In the genomic region with DNA sequence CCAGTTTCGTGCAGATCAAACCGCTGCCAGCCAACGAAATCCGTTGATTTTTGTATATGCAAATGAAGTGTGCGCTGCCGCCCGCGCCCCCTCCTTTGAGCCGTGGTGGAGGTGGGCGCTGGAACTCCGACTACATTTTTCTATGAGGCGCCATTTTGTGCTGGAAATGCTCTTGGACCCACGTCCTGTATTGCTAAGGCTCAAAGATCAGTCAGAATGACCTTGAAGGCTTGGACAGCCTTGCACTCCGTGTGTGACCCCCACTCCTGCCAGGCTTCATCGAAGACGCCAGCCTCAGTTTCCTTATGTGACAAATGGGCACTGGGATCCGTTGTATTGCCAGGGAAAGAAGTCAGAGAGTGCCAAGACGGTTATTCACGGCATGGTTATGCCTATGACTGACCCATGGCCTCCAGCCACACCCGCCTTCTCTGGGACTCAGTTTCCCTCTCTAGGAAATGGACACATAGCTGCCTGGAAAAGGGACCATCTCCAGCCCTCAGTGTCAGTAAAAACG, we compare ENCODE assay signal across 8 cellular contexts. TPM values are rescaled to one million over a fixed set of nuclear protein-coding genes. Genes with fewer than 3 reads are reported as not detected.
A peak's percentile ranks its signal among the peaks of the same experiment; 100 is the strongest.
DNase-seq lines count a peak whose midpoint lies in the region; TF ChIP-seq lines count a peak whose summit lies in the region.

No MANE protein-coding gene starts in this region.

- H3K27me3 Mint-ChIP-seq in activated T-cell treated with anti-CD3 and anti-CD28 coated beads, Interleukin-2, amount 50 U/mL, for 24 hours, result no peaks in the 10 kb centered on the region

- no peak for TF ChIP-seq RAD21 in liver (IDR thresholded peaks at IDR 0.05)

- H3K9ac ChIP-seq in adipocyte (ENCODE audit: low read length), result peak overlapping the region; percentile 85
- H3K9ac ChIP-seq in liver (ENCODE audit: low read depth in 1 of 2, low read length in 2 of 2), result peak overlapping the region in 1 of 2 donors; percentile 47

- peak overlapping the region; percentile 99 for H3K27ac Mint-ChIP-seq in activated T-cell treated with anti-CD3 and anti-CD28 coated beads, Interleukin-2, amount 50 U/mL, for 24 hours

- H3K4me1 Mint-ChIP-seq in activated T-cell treated with anti-CD3 and anti-CD28 coated beads, Interleukin-2, amount 50 U/mL, for 24 hours (ENCODE audit: low read depth), result peaks cover 33% of the 10 kb centered on the region

- H3K4me3 ChIP-seq in adipocyte (ENCODE audit: low read length) (peak overlapping the region; percentile 87), liver (ENCODE audit: low read depth in 1 of 3, low read length in 3 of 3) (peak overlapping the region; percentile 2 to 49 (median 24)), tibial artery (peak overlapping the region; percentile 72 to 92)

- H3K9me3 Mint-ChIP-seq in activated T-cell treated with anti-CD3 and anti-CD28 coated beads, Interleukin-2, amount 50 U/mL, for 24 hours, result peaks cover 10% of the 10 kb centered on the region

- H3K27me3 ChIP-seq in adipocyte (replicated peaks; ENCODE audit: control insufficient read depth, insufficient read depth, low read length) (no peaks in the 10 kb centered on the region), liver (ENCODE audit: control insufficient read depth in 4 of 4, insufficient read depth in 4 of 4, low read length in 3 of 4) (no peaks in the 10 kb centered on the region), tibial artery (no peaks in the 10 kb centered on the region)

- H3K4me3 Mint-ChIP-seq in activated T-cell treated with anti-CD3 and anti-CD28 coated beads, Interleukin-2, amount 50 U/mL, for 24 hours, result peak overlapping the region; percentile 92

- H3K36me3 Mint-ChIP-seq in activated T-cell treated with anti-CD3 and anti-CD28 coated beads, Interleukin-2, amount 50 U/mL, for 24 hours (ENCODE audit: low read depth), result peaks cover 46% of the 10 kb centered on the region

- no peaks in the 10 kb centered on the region for H3K9me3 ChIP-seq in adipocyte (ENCODE audit: control insufficient read depth, low read length)
- H3K9me3 ChIP-seq in liver (ENCODE audit: control insufficient read depth in 4 of 4, low read length in 3 of 4), result no peaks in the 10 kb centered on the region
- H3K9me3 ChIP-seq in tibial artery, result no peaks in the 10 kb centered on the region

- DNase-seq in activated T-cell treated with anti-CD3 and anti-CD28 coated beads, Interleukin-2, amount 50 U/mL, for 24 hours, result no peak
- DNase-seq in activated T-cell treated with anti-CD3 and anti-CD28 coated beads for 4 hours (no peak), adipocyte (ENCODE audit: low read depth) (no peak), tibial artery (no peak), GM13977 (ENCODE audit: low spot score) (no peak), NCI-H1930 (lab: John Stamatoyannopoulos, UW) (no peak), SKM-1 (lab: John Stamatoyannopoulos, UW; ENCODE audit: unreplicated experiment) (no peak)

- H3K36me3 ChIP-seq in adipocyte (ENCODE audit: control insufficient read depth, insufficient read depth, low read length, severe bottlenecking) (peaks cover 21% of the 10 kb centered on the region), liver (ENCODE audit: control insufficient read depth in 4 of 4, insufficient read depth in 3 of 4, low read depth in 1 of 4, low read length in 3 of 4) (peaks cover 0 to 4% (median 2%) of the 10 kb centered on the region in 4 donors), tibial artery (peaks cover 9 to 27% (median 23%) of the 10 kb centered on the region in 3 donors)

- no peak for TF ChIP-seq CTCF in liver (IDR thresholded peaks at IDR 0.05; ENCODE audit: low read depth, low read length, missing input control)
- no peak for TF ChIP-seq CTCF in tibial artery (IDR thresholded peaks at IDR 0.05)
- no peak for TF ChIP-seq CTCF in GM13977 (IDR thresholded peaks at IDR 0.05; ENCODE audit: extremely low read depth, insufficient read depth, missing control alignments)

- intact Hi-C loops in tibial artery (cut with DNase I; ENCODE audit: low total_unique reads), result loop anchor here (10.0 kb wide), 1 partner anchor 226 kb away; no protein-coding TSS in a partner anchor

- in situ Hi-C loops in GM13977 (cut with MboI; ENCODE audit: low pct_unique_long_range_greater_than_20kb, low sequenced_read_pairs, unreplicated experiment), result no loop called here

- H3K4me1 ChIP-seq in adipocyte (ENCODE audit: control insufficient read depth, insufficient read depth, low read length) (peaks cover 17% of the 10 kb centered on the region), liver (ENCODE audit: control insufficient read depth in 4 of 4, insufficient read depth in 4 of 4, low read length in 3 of 4) (peaks cover 0 to 4% (median 2%) of the 10 kb centered on the region in 4 donors), tibial artery (peaks cover 8 to 24% (median 16%) of the 10 kb centered on the region in 4 donors)

- H3K27ac ChIP-seq in liver (ENCODE audit: low read depth in 1 of 2, low read length in 2 of 2), result peak overlapping the region; percentile 62 to 96
- peak overlapping the region; percentile 97 for H3K27ac ChIP-seq in tibial artery

- WGBS in liver, result 26% methylated on average over 21 of the region's 21 CpGs

TF ChIP-seq in liver, 16 proteins besides CTCF, POLR2A, EP300 and RAD21:
- peak in 1 of 2 donors; percentile 42 for TF ChIP-seq EGR1 (IDR thresholded peaks at IDR 0.05; ENCODE audit: low read depth in 2 of 2)
- no peak for TF ChIP-seq SP1 (IDR thresholded peaks at IDR 0.05)
- no peak for TF ChIP-seq TAF1 (conservative IDR thresholded peaks at IDR 0.05)
- TF ChIP-seq, protein P1, sequence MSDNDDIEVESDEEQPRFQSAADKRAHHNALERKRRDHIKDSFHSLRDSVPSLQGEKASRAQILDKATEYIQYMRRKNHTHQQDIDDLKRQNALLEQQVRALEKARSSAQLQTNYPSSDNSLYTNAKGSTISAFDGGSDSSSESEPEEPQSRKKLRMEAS (IDR thresholded peaks at IDR 0.05), result no peak
- TF ChIP-seq, protein P2, sequence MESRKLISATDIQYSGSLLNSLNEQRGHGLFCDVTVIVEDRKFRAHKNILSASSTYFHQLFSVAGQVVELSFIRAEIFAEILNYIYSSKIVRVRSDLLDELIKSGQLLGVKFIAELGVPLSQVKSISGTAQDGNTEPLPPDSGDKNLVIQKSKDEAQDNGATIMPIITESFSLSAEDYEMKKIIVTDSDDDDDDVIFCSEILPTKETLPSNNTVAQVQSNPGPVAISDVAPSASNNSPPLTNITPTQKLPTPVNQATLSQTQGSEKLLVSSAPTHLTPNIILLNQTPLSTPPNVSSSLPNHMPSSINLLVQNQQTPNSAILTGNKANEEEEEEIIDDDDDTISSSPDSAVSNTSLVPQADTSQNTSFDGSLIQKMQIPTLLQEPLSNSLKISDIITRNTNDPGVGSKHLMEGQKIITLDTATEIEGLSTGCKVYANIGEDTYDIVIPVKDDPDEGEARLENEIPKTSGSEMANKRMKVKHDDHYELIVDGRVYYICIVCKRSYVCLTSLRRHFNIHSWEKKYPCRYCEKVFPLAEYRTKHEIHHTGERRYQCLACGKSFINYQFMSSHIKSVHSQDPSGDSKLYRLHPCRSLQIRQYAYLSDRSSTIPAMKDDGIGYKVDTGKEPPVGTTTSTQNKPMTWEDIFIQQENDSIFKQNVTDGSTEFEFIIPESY (IDR thresholded peaks at IDR 0.05), result no peak
- peak; percentile 97 for TF ChIP-seq YY1 (IDR thresholded peaks at IDR 0.05)
- peak; percentile 61 for TF ChIP-seq NR2F2 (IDR thresholded peaks at IDR 0.05)
- peak in 1 of 2 donors; percentile 51 for TF ChIP-seq RXRA (IDR thresholded peaks at IDR 0.05)
- TF ChIP-seq, protein P3, sequence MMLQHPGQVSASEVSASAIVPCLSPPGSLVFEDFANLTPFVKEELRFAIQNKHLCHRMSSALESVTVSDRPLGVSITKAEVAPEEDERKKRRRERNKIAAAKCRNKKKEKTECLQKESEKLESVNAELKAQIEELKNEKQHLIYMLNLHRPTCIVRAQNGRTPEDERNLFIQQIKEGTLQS (IDR thresholded peaks at IDR 0.05), result no peak
- no peak for TF ChIP-seq FOXA2 (IDR thresholded peaks at IDR 0.05)
- TF ChIP-seq JUND (IDR thresholded peaks at IDR 0.05), result no peak
- TF ChIP-seq HNF4A (conservative IDR thresholded peaks at IDR 0.05), result peak in 1 of 2 donors; percentile 4

RNA-seq across cellular contexts. Expression of a gene that starts 0.8 kb away (rescaled TPM):
- total RNA-seq in liver, result 10 to 100 TPM in 1 of 2 donors, 1 to 10 TPM in 1; 5.2 to 95.2 TPM
- polyA plus RNA-seq in liver, result 1 to 10 TPM; 6.7 to 6.9 TPM

RNA-seq across cellular contexts. Expression of a gene that starts 22.6 kb away (rescaled TPM):
- 100 to 1,000 TPM; 116 to 150 TPM for total RNA-seq in liver
- 100 to 1,000 TPM; 177 to 535 TPM for polyA plus RNA-seq in liver

RNA-seq across cellular contexts. Expression of a gene that starts 24.3 kb away (rescaled TPM):
- total RNA-seq in liver, result under 1 TPM; 0.08 to 0.47 TPM
- polyA plus RNA-seq in liver, result under 1 TPM; 0.47 to 0.54 TPM

RNA-seq across cellular contexts. Expression of a gene that starts 31.8 kb away (rescaled TPM):
- not detected for total RNA-seq in liver
- polyA plus RNA-seq in liver, result not detected

RNA-seq across cellular contexts. Expression of a gene that starts 34.7 kb away (rescaled TPM):
- total RNA-seq in liver, result 1 to 10 TPM in 1 of 2 donors, not detected in 1; 1.6 TPM
- not detected for polyA plus RNA-seq in liver

Comparison
In these comparisons a context has a peak if more than half of its experiments do, and no peak if none do; other contexts are left out.
1. H3K4me3 ChIP-seq: peak in every context shown above with its lines; median percentile 87 in adipocyte; 82 in tibial artery; 24 in liver.